Comparison of ENCODE assay signal across 13 cellular contexts in the genomic region with DNA sequence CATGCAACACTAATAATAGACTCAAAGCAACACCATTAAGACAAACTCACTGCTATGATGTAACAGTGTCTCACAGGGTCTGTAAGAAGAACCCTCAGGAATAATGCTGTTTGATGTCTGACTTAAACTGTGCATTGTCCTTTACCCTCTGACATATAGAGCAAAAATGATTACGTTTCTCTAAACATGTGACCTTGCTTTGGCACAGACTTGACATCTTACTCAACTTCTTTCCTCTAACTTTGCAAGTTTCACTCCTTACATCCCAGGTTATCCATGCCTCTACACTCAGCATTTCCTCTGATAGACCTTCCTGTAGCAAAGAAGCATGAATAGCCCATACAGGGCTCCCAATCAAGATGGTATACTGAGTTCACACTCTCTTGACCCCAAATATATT.
DNase-seq lines count a peak whose midpoint lies in the region; ATAC-seq, FAIRE-seq and TF ChIP-seq lines count a peak whose summit lies in the region.
"Had no signal": no experiment of that assay in that cellular context is flagged by ENCODE, and none has a peak within 500 bp of the region (broad histone marks: within the 10 kb centered on the region; RNA-seq: fewer than 3 reads in every experiment).

No MANE protein-coding gene starts in this region.

- 54 to 68% methylated on average over 1 of the region's 1 CpG for WGBS in sigmoid colon, 2 donors

- no peak overlapping the region for H3K4me3 Mint-ChIP-seq in activated T-cell treated with anti-CD3 and anti-CD28 coated beads, Interleukin-2, amount 50 U/mL, for 72 hours
- H3K4me3 Mint-ChIP-seq: H9, nephron had no signal

- DNase-seq in GM12891 (ENCODE audit: insufficient read length, low spot score) (no peak), adipocyte (ENCODE audit: low read depth) (peak; percentile 27), foreskin fibroblast (peak; percentile 64 to 67), sigmoid colon (no peak), superior temporal gyrus (ENCODE audit: extremely low spot score) (no peak), SJCRH30 (no peak)
- DNase-seq in activated T-cell treated with anti-CD3 and anti-CD28 coated beads, Interleukin-2, amount 50 U/mL, for 72 hours: no peak
- DNase-seq: H9; Karpas-422; stimulated activated naive CD4-positive, alpha-beta T cell had no signal

- H3K4me1 Mint-ChIP-seq in activated T-cell treated with anti-CD3 and anti-CD28 coated beads, Interleukin-2, amount 50 U/mL, for 72 hours (ENCODE audit: low read depth): peaks cover 8% of the 10 kb centered on the region

- FAIRE-seq in GM12891 (lab: Jason Lieb, UNC): peak; percentile 38

- H3K9me3 Mint-ChIP-seq in activated T-cell treated with anti-CD3 and anti-CD28 coated beads, Interleukin-2, amount 50 U/mL, for 72 hours: peaks cover 6% of the 10 kb centered on the region in 2 donors

- H3K27me3 ChIP-seq in adipocyte (replicated peaks; ENCODE audit: control insufficient read depth, insufficient read depth, low read length): no peaks in the 10 kb centered on the region
- no peaks in the 10 kb centered on the region for H3K27me3 ChIP-seq in sigmoid colon
- no peaks in the 10 kb centered on the region for H3K27me3 ChIP-seq in SJCRH30

- intact Hi-C loops in sigmoid colon (cut with DNase I): no loop called here

- H3K4me3 ChIP-seq in adipocyte (ENCODE audit: low read length): no peak overlapping the region
- H3K4me3 ChIP-seq in foreskin fibroblast (ENCODE audit: low read depth in 1 of 2, low read length in 2 of 2): no peak overlapping the region
- no peak overlapping the region for H3K4me3 ChIP-seq in sigmoid colon
- H3K4me3 ChIP-seq in SJCRH30: no peak overlapping the region
- H3K4me3 ChIP-seq: PC-9 had no signal

- no peaks in the 10 kb centered on the region for H3K27me3 Mint-ChIP-seq in activated T-cell treated with anti-CD3 and anti-CD28 coated beads, Interleukin-2, amount 50 U/mL, for 72 hours (ENCODE audit: low read depth)

- H3K9ac ChIP-seq in adipocyte (ENCODE audit: low read length): no peak overlapping the region

- peaks cover 10 to 13% of the 10 kb centered on the region in 2 donors for H3K36me3 Mint-ChIP-seq in activated T-cell treated with anti-CD3 and anti-CD28 coated beads, Interleukin-2, amount 50 U/mL, for 72 hours (ENCODE audit: insufficient read depth in 2 of 2)

- peaks cover 40% of the 10 kb centered on the region for H3K4me1 ChIP-seq in adipocyte (ENCODE audit: control insufficient read depth, insufficient read depth, low read length)
- peaks cover 0 to 26% (median 17%) of the 10 kb centered on the region in 4 donors for H3K4me1 ChIP-seq in sigmoid colon
- peaks cover 25% of the 10 kb centered on the region for H3K4me1 ChIP-seq in SJCRH30

- TF ChIP-seq POLR2A in GM12891 (IDR thresholded peaks at IDR 0.05; ENCODE audit: low read depth, low read length): no peak
- no peak for TF ChIP-seq POLR2A in sigmoid colon (IDR thresholded peaks at IDR 0.05)

- TF ChIP-seq CTCF in foreskin fibroblast (IDR thresholded peaks at IDR 0.05; ENCODE audit: low read depth, low read length): no peak
- TF ChIP-seq CTCF in sigmoid colon (IDR thresholded peaks at IDR 0.05): no peak

- ATAC-seq in activated T-cell treated with anti-CD3 and anti-CD28 coated beads, Interleukin-2, amount 50 U/mL, for 72 hours (replicated peaks in 1 of 2): no peak
- no peak for ATAC-seq in HG02798 (IDR thresholded peaks at IDR 0.05; ENCODE audit: poor library complexity, unreplicated experiment)

- no peak overlapping the region for H3K27ac Mint-ChIP-seq in activated T-cell treated with anti-CD3 and anti-CD28 coated beads, Interleukin-2, amount 50 U/mL, for 72 hours
- H3K27ac Mint-ChIP-seq: H9 had no signal

- no peak for TF ChIP-seq EP300 in sigmoid colon (IDR thresholded peaks at IDR 0.05)

- H3K27ac ChIP-seq in sigmoid colon (peak overlapping the region; percentile 38 to 76 (median 48)), SJCRH30 (no peak overlapping the region)
- H3K27ac ChIP-seq: PC-9 had no signal

- H3K36me3 ChIP-seq in adipocyte (ENCODE audit: control insufficient read depth, insufficient read depth, low read length, severe bottlenecking) (peaks cover 5% of the 10 kb centered on the region), sigmoid colon (peaks cover 0 to 2% (median under 1%) of the 10 kb centered on the region in 4 donors), SJCRH30 (no peaks in the 10 kb centered on the region; the same call in 1 of the 2 replicates)

- H3K9me3 ChIP-seq in adipocyte (ENCODE audit: control insufficient read depth, low read length): peaks cover 11% of the 10 kb centered on the region
- no peaks in the 10 kb centered on the region for H3K9me3 ChIP-seq in sigmoid colon
- no peaks in the 10 kb centered on the region; the same call in none of the 2 replicates for H3K9me3 ChIP-seq in SJCRH30 (replicated peaks)

TF ChIP-seq in GM12891, 5 proteins besides CTCF, POLR2A, EP300 and RAD21:
- TF ChIP-seq TAF1 (IDR thresholded peaks at IDR 0.05; ENCODE audit: low read depth, low read length): no peak
TF ChIP-seq in GM12891: peak in this region for 0.

Comparison
In these comparisons a context has a peak if more than half of its experiments do, and no peak if none do; other contexts are left out.
1. DNase-seq: peak in adipocyte (single experiment) and foreskin fibroblast (2 of 2); none in GM12891 (single experiment), sigmoid colon (single experiment), superior temporal gyrus (single experiment), SJCRH30 (0 of 2) and activated T-cell treated with anti-CD3 and anti-CD28 coated beads, Interleukin-2, amount 50 U/mL, for 72 hours (0 of 2).